Comparison of ENCODE assay signal across 2 cellular contexts in genomic region chr12:57665066-57665820, GRCh38. TPM values are rescaled to one million over a fixed set of nuclear protein-coding genes. Genes with fewer than 3 reads are reported as not detected.
"Had no signal": no experiment of that assay in that cellular context is flagged by ENCODE, and none has a peak within 500 bp of the region (broad histone marks: within the 10 kb centered on the region; RNA-seq: fewer than 3 reads in every experiment).

No MANE protein-coding gene starts in this region.

RNA-seq across cellular contexts. Expression of gene B4GALNT1, which starts 32.2 kb away (rescaled TPM):
- total RNA-seq: bronchial epithelial cell, cardiac muscle cell had no signal
